ENCODE assay signal across 9 cellular contexts in genomic region chr1:201463071-201463552, GRCh38. TPM values are rescaled to one million over a fixed set of nuclear protein-coding genes. Genes with fewer than 3 reads are reported as not detected.
DNase-seq lines count a peak whose midpoint lies in the region; ATAC-seq, FAIRE-seq and TF ChIP-seq lines count a peak whose summit lies in the region.
"Had no signal": no experiment of that assay in that cellular context is flagged by ENCODE, and none has a peak within 500 bp of the region (broad histone marks: within the 10 kb centered on the region; RNA-seq: fewer than 3 reads in every experiment).

No MANE protein-coding gene starts in this region.

- H3K4me3 Mint-ChIP-seq in brain = peak overlapping the region in 1 of 5 experiments; percentile 34
- H3K4me3 Mint-ChIP-seq: activated CD4-positive, alpha-beta T cell treated with anti-CD3 and anti-CD28 coated beads, Interleukin-2, amount 10 ng/mL, durations not matched to agents 24 days and 14 days had no signal

- peaks cover 12% of the 10 kb centered on the region for H3K27me3 Mint-ChIP-seq in brain

- peaks cover 0 to 70% (median 57%) of the 10 kb centered on the region in 4 donors for H3K4me1 ChIP-seq in tibial artery
- peaks cover 0 to 12% (median under 1%) of the 10 kb centered on the region in 6 donors for H3K4me1 ChIP-seq in spleen

- H3K27ac Mint-ChIP-seq in brain = peak overlapping the region in 4 of 5 experiments; percentile 19 to 93 (median 64)
- H3K27ac Mint-ChIP-seq: activated CD4-positive, alpha-beta T cell treated with anti-CD3 and anti-CD28 coated beads, Interleukin-2, amount 10 ng/mL, durations not matched to agents 24 days and 14 days had no signal

- intact Hi-C loops in tibial artery (cut with DNase I; ENCODE audit: low total_unique reads) (no loop called here), spleen (cut with DNase I; ENCODE audit: low total_unique reads) (no loop called here)

- DNase-seq in HTR-8/SVneo (ENCODE audit: insufficient read length, low spot score) (no peak), kidney tubule cell (ENCODE audit: low spot score) (peak; percentile 38), tibial artery (peak in 1 of 2 donors; percentile 70), T1000 (lab: John Stamatoyannopoulos, UW) (no peak), cortex of kidney (lab: John Stamatoyannopoulos, UW) (no peak), spleen (no peak)
- DNase-seq: activated CD4-positive, alpha-beta T cell treated with anti-CD3 and anti-CD28 coated beads, Interleukin-2, amount 10 ng/mL, durations not matched to agents 24 days and 14 days had no signal

- WGBS in spleen, 5 donors = 79 to 91% (median 81%) methylated on average over 7 of the region's 7 CpGs

- ATAC-seq in HG03108 (IDR thresholded peaks at IDR 0.05; ENCODE audit: unreplicated experiment) = no peak

- H3K27me3 ChIP-seq in tibial artery = no peaks in the 10 kb centered on the region
- H3K27me3 ChIP-seq in spleen (replicated peaks in 1 of 7) = peaks cover 0 to 6% (median 1%) of the 10 kb centered on the region in 7 donors

- FAIRE-seq in HTR-8/SVneo (lab: Jason Lieb, UNC) = peak; percentile 36

- TF ChIP-seq CTCF in brain (conservative IDR thresholded peaks at IDR 0.05) (no peak), tibial artery (IDR thresholded peaks at IDR 0.05) (peak; percentile 37 to 49), spleen (IDR thresholded peaks at IDR 0.05 in 8 of 11, conservative IDR thresholded peaks at IDR 0.05 in 3 of 11) (no peak)

- H3K36me3 ChIP-seq in tibial artery = peaks cover 15 to 19% (median 19%) of the 10 kb centered on the region in 3 donors
- H3K36me3 ChIP-seq in spleen = peaks cover 0 to 14% (median 0%) of the 10 kb centered on the region in 6 donors

- H3K9me3 ChIP-seq in tibial artery (no peaks in the 10 kb centered on the region), spleen (no peaks in the 10 kb centered on the region)

- H3K36me3 Mint-ChIP-seq in brain = peaks cover 38% of the 10 kb centered on the region

- peak overlapping the region; percentile 90 to 96 for H3K27ac ChIP-seq in tibial artery
- H3K27ac ChIP-seq in spleen = peak overlapping the region in 1 of 8 donors; percentile 17

- no peak for TF ChIP-seq POLR2A in spleen (IDR thresholded peaks at IDR 0.05)

- H3K9me3 Mint-ChIP-seq in brain = peaks cover 0 to 3% (median 0%) of the 10 kb centered on the region in 5 experiments
- H3K9me3 Mint-ChIP-seq: activated CD4-positive, alpha-beta T cell treated with anti-CD3 and anti-CD28 coated beads, Interleukin-2, amount 10 ng/mL, durations not matched to agents 24 days and 14 days had no signal

- H3K4me1 Mint-ChIP-seq in brain = peaks cover 69% of the 10 kb centered on the region

- H3K4me3 ChIP-seq in tibial artery = no peak overlapping the region
- no peak overlapping the region for H3K4me3 ChIP-seq in spleen

RNA-seq across cellular contexts. Expression of gene PHLDA3, which starts 5.9 kb away (rescaled TPM):
- polyA plus RNA-seq in brain (ENCODE audit: insufficient read depth, low read depth, low replicate concordance) (29.9 TPM), spleen (1 to 10 TPM; 3.6 to 8.7 (median 5.6) TPM)
- total RNA-seq in spleen = 10 to 100 TPM in 3 of 7 donors, 1 to 10 TPM in 4; 3.7 to 17.4 (median 8.1) TPM

RNA-seq across cellular contexts. Expression of gene TNNI1, which starts 41.6 kb away (rescaled TPM):
- polyA plus RNA-seq in brain (ENCODE audit: insufficient read depth, low read depth, low replicate concordance) (not detected), spleen (1 to 10 TPM in 1 of 3 donors, under 1 TPM in 2; 0.26 to 1.2 (median 0.26) TPM)
- total RNA-seq in spleen = not detected
- total RNA-seq: activated CD4-positive, alpha-beta T cell treated with anti-CD3 and anti-CD28 coated beads, Interleukin-2, amount 10 ng/mL, durations not matched to agents 24 days and 14 days had no signal

RNA-seq across cellular contexts. Expression of gene CSRP1, which starts 43.8 kb away (rescaled TPM):
- polyA plus RNA-seq in brain (ENCODE audit: insufficient read depth, low read depth, low replicate concordance) = 599 TPM
- total RNA-seq in spleen = 100 to 1,000 TPM; 115 to 360 (median 188) TPM
- polyA plus RNA-seq in spleen = 100 to 1,000 TPM in 2 of 3 donors, 10 to 100 TPM in 1; 67.1 to 180 (median 108) TPM

Comparison
In these comparisons a context has a peak if more than half of its experiments do, and no peak if none do; other contexts are left out.
1. CTCF ChIP-seq: peak in tibial artery (2 of 2); none in brain (0 of 2) and spleen (0 of 11).